ENCODE assay signal across 23 cellular contexts in genomic region chr18:3875376-3875775, GRCh38.
DNase-seq lines count a peak whose midpoint lies in the region; ATAC-seq and FAIRE-seq lines count a peak whose summit lies in the region.
"Had no signal": no experiment of that assay in that cellular context is flagged by ENCODE, and none has a peak within 500 bp of the region (broad histone marks: within the 10 kb centered on the region; RNA-seq: fewer than 3 reads in every experiment).

No MANE protein-coding gene starts in this region.

- DNase-seq in CD1c-positive myeloid dendritic cell (ENCODE audit: extremely low spot score) (peak; percentile 24), NCI-H69 (lab: John Stamatoyannopoulos, UW) (peak; percentile 32), cerebellar cortex (ENCODE audit: low spot score) (peak; percentile 87), COR-L47 (lab: John Stamatoyannopoulos, UW) (no peak), cortex of kidney (lab: John Stamatoyannopoulos, UW) (no peak)
- DNase-seq: ACHN; Calu3; CD8-positive, alpha-beta T cell; DMS153; GM23248; H9; HFFc6; KBM-7; NCI-H1105 treated with DMSO at 0.1 percent for 48 hours; NCI-H2029 treated with DMSO at 0.1 percent for 48 hours; NCI-H510A; NCI-H774; NK-92 treated with Interleukin-12 subunit alpha and Interleukin-12 subunit beta, amount 100 ng/mL, for 24 hours; PC-3; Right ventricle myocardium superior; SW 1271 had no signal

- peak; percentile 94 for FAIRE-seq in G401.6 (lab: Jason Lieb, UNC)

- ATAC-seq in HG02938 (IDR thresholded peaks at IDR 0.05; ENCODE audit: unreplicated experiment), result no peak
- ATAC-seq: CD8-positive, alpha-beta T cell; PC-3 had no signal

Comparison
In these comparisons a context has a peak if more than half of its experiments do, and no peak if none do; other contexts are left out.
1. DNase-seq: peak in CD1c-positive myeloid dendritic cell (single experiment), NCI-H69 (single experiment) and cerebellar cortex (single experiment); none in COR-L47 (single experiment) and cortex of kidney (single experiment).